ENCODE assay signal across 12 cellular contexts in genomic region chr16:8849411-8850011, GRCh38. TPM values are rescaled to one million over a fixed set of nuclear protein-coding genes. Genes with fewer than 3 reads are reported as not detected.
DNase-seq lines count a peak whose midpoint lies in the region; TF ChIP-seq lines count a peak whose summit lies in the region.
"Had no signal": no experiment of that assay in that cellular context is flagged by ENCODE, and none has a peak within 500 bp of the region (broad histone marks: within the 10 kb centered on the region; RNA-seq: fewer than 3 reads in every experiment).

No MANE protein-coding gene starts in this region.

- no peaks in the 10 kb centered on the region for H3K9me3 ChIP-seq in Caco-2
- H3K9me3 ChIP-seq in KOPT-K1 (ENCODE audit: insufficient read depth, low read length, poor library complexity, severe bottlenecking): no peaks in the 10 kb centered on the region
- no peaks in the 10 kb centered on the region for H3K9me3 ChIP-seq in transverse colon
- H3K9me3 ChIP-seq: ovary had no signal

- in situ Hi-C loops in transverse colon (cut with MboI; ENCODE audit: low pct_ligation_motif_present in 1 of 4, low pct_unique_long_range_greater_than_20kb in 1 of 4, low sequenced_read_pairs in 3 of 4): no loop called here

- no peaks in the 10 kb centered on the region for H3K9me3 Mint-ChIP-seq in Caco-2 (ENCODE audit: unreplicated experiment)
- H3K9me3 Mint-ChIP-seq in neural crest cell: no peaks in the 10 kb centered on the region

- POLR2A ChIA-PET in Caco-2 (lab: Charles Lee): no interaction called here

- H3K36me3 Mint-ChIP-seq in Caco-2 (ENCODE audit: insufficient read depth, unreplicated experiment) (peaks cover 73% of the 10 kb centered on the region), neural crest cell (ENCODE audit: low read depth) (peaks cover 12% of the 10 kb centered on the region)

- H3K4me3 Mint-ChIP-seq in Caco-2 (ENCODE audit: unreplicated experiment) (peak overlapping the region; percentile 6), neural crest cell (peak overlapping the region; percentile 19)

- TF ChIP-seq POLR2A in transverse colon (IDR thresholded peaks at IDR 0.05): no peak

- H3K4me3 ChIP-seq in Caco-2 (ENCODE audit: low read depth, low read length) (no peak overlapping the region), choroid plexus epithelial cell (ENCODE audit: low read depth, low read length) (no peak overlapping the region), transverse colon (no peak overlapping the region)
- H3K4me3 ChIP-seq: ovary had no signal

- intact Hi-C loops in Caco-2 (cut with micrococcal nuclease; ENCODE audit: unreplicated experiment): no loop called here
- intact Hi-C loops in transverse colon (cut with DNase I; ENCODE audit: low total_unique reads): no loop called here

- H3K4me1 ChIP-seq in Caco-2: no peaks in the 10 kb centered on the region
- H3K4me1 ChIP-seq in transverse colon: peaks cover 0 to 3% (median 0%) of the 10 kb centered on the region in 4 donors

- CTCF ChIA-PET in Caco-2 (lab: Charles Lee): no interaction called here

- H3K27me3 Mint-ChIP-seq in Caco-2 (ENCODE audit: insufficient read depth, unreplicated experiment) (no peaks in the 10 kb centered on the region), neural crest cell (ENCODE audit: low read depth) (peaks cover 2% of the 10 kb centered on the region)

- H3K27ac Mint-ChIP-seq in Caco-2 (ENCODE audit: unreplicated experiment) (peak overlapping the region; percentile 49), neural crest cell (ENCODE audit: unreplicated experiment) (peak overlapping the region; percentile 78)

- H3K27me3 ChIP-seq in Caco-2 (replicated peaks; ENCODE audit: control insufficient read depth, insufficient read depth, low read length) (no peaks in the 10 kb centered on the region), transverse colon (no peaks in the 10 kb centered on the region)
- H3K27me3 ChIP-seq: ovary had no signal

- 84 to 100% methylated on average over 1 to 19 of the region's 19 CpGs for WGBS in transverse colon (ENCODE audit: low coverage in 1 of 2), 2 donors

- no TSS peak for BruUV-seq in Caco-2 (replicated peaks; lab: Mats Ljungman, UMichigan)

- H3K36me3 ChIP-seq in Caco-2 (ENCODE audit: control insufficient read depth, insufficient read depth, low read length): peaks cover 7% of the 10 kb centered on the region; the same call in 1 of the 2 replicates
- peaks cover 95% of the 10 kb centered on the region for H3K36me3 ChIP-seq in KOPT-K1 (ENCODE audit: insufficient read depth, low read length)
- peaks cover 0 to 17% (median 8%) of the 10 kb centered on the region in 4 donors for H3K36me3 ChIP-seq in transverse colon
- H3K36me3 ChIP-seq: ovary had no signal

- no peak for TF ChIP-seq CTCF in Caco-2 (IDR thresholded peaks at IDR 0.05; ENCODE audit: insufficient read depth in 1 of 2, low read depth in 1 of 2, low read length in 1 of 2, severe bottlenecking in 1 of 2, unreplicated experiment in 1 of 2)
- TF ChIP-seq CTCF in choroid plexus epithelial cell (conservative IDR thresholded peaks at IDR 0.05; ENCODE audit: low read depth, low read length): no peak
- no peak for TF ChIP-seq CTCF in neural crest cell (conservative IDR thresholded peaks at IDR 0.05)
- TF ChIP-seq CTCF in transverse colon (IDR thresholded peaks at IDR 0.05): no peak

- no peak for TF ChIP-seq EP300 in transverse colon (IDR thresholded peaks at IDR 0.05; ENCODE audit: low read depth)

- H3K4me1 Mint-ChIP-seq in Caco-2 (ENCODE audit: low read depth, unreplicated experiment) (no peaks in the 10 kb centered on the region), neural crest cell (peaks cover 17% of the 10 kb centered on the region)

- no peak for DNase-seq in Caco-2
- DNase-seq in choroid plexus epithelial cell (ENCODE audit: low read depth): peak; percentile 96
- DNase-seq in neural crest cell (ENCODE audit: low read depth, low spot score): no peak
- no peak for DNase-seq in pons (ENCODE audit: low spot score)
- DNase-seq in effector CD8-positive, alpha-beta T cell (lab: John Stamatoyannopoulos, UW): no peak
- DNase-seq in GOT3 (lab: John Stamatoyannopoulos, UW): no peak
- no peak for DNase-seq in transverse colon
- DNase-seq: anterior cingulate cortex, NCI-H187 had no signal

- peak overlapping the region; percentile 52 for H3K27ac ChIP-seq in KOPT-K1 (ENCODE audit: low read depth, low read length, poor library complexity, severe bottlenecking)
- H3K27ac ChIP-seq in transverse colon: no peak overlapping the region

RNA-seq across cellular contexts. Expression of gene CARHSP1, which starts 19.3 kb away (rescaled TPM):
- total RNA-seq in Caco-2 (2022): 103 and 105 TPM in 2 replicates
- total RNA-seq in neural crest cell: 147 and 152 TPM in 2 replicates
- 10 to 100 TPM; 11.6 to 61.7 (median 39.6) TPM for total RNA-seq in transverse colon

RNA-seq across cellular contexts. Expression of gene LITAFD, which starts 32.6 kb away (rescaled TPM):
- total RNA-seq in Caco-2 (2022): not detected in 2 replicates
- total RNA-seq in neural crest cell: not detected in 2 replicates
- total RNA-seq in transverse colon: not detected
- total RNA-seq: ovary; T-helper 1 cell treated with Interleukin-12 subunit alpha and Interleukin-12 subunit beta and Interleukin-4 antibody, amounts not matched to agents 30 ng/mL and 1 ng/mL, for 36 hours had no signal

RNA-seq across cellular contexts. Expression of gene PMM2, which starts 51.9 kb away (rescaled TPM):
- 66.3 and 69.0 TPM in 2 replicates for total RNA-seq in Caco-2 (2022)
- 20.8 and 21.5 TPM in 2 replicates for total RNA-seq in neural crest cell
- 100 to 1,000 TPM in 1 of 4 donors, 10 to 100 TPM in 3; 26.2 to 114 (median 58.5) TPM for total RNA-seq in transverse colon

RNA-seq across cellular contexts. Expression of gene TMEM186, which starts 52.1 kb away (rescaled TPM):
- total RNA-seq in Caco-2 (2022) (11.4 and 11.9 TPM in 2 replicates), neural crest cell (11.1 and 11.8 TPM in 2 replicates), transverse colon (10 to 100 TPM in 1 of 4 donors, 1 to 10 TPM in 2, not detected in 1; 1.8 to 10.3 (median 9.7) TPM)
